In the genomic region with DNA sequence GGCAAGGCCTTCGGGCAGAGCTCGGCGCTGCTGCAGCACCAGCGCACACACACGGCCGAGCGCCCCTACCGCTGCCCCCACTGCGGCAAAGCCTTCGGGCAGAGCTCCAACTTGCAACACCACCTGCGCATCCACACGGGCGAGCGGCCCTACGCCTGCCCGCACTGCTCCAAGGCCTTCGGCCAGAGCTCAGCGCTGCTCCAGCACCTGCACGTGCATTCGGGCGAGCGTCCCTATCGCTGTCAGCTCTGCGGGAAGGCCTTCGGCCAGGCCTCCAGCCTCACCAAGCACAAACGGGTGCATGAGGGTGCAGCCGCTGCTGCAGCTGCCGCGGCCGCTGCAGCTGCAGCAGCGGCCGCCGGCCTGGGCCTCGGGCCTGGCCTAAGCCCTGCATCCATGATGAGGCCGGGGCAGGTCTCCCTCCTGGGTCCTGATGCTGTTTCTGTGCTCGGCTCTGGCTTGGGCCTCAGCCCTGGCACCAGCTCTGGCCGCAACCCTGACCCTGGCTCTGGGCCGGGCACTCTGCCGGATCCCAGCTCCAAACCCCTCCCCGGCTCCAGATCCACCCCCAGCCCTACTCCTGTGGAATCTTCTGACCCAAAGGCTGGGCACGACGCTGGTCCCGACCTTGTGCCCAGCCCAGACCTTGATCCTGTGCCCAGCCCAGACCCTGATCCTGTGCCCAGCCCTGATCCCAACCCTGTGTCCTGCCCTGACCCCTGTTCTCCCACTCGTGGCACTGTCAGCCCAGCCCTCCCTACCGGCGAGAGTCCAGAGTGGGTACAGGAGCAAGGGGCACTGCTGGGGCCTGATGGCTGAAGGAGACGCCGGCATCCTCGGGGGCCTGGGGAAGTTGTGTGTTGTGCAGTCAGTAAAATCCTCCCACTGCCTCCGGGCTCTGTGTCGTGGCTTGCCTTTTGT, we compare ENCODE assay signal across 1 cellular context.
TF ChIP-seq lines count a peak whose summit lies in the region.

No MANE protein-coding gene starts in this region.

TF ChIP-seq in HepG2, 621 proteins besides CTCF, POLR2A, EP300 and RAD21:
- peak; percentile 79 for TF ChIP-seq ZC3H13 (CRISPR knock-in tag; IDR thresholded peaks at IDR 0.05)
- TF ChIP-seq AGO2 (optimal IDR thresholded peaks at IDR 0.05; ENCODE audit: low read depth, low read length) = peak; percentile 78
- no peak for TF ChIP-seq MYNN (CRISPR knock-in tag; IDR thresholded peaks at IDR 0.05; ENCODE audit: low read depth)
- peak; percentile 56 for TF ChIP-seq RBFOX2 (IDR thresholded peaks at IDR 0.05; ENCODE audit: low read depth, low read length)
- TF ChIP-seq HNRNPL (IDR thresholded peaks at IDR 0.05; ENCODE audit: low read depth, low read length) = no peak
